20 cellular contexts compared by ENCODE assay signal in genomic region chr17:65544658-65545057, GRCh38.
"Had no signal": no experiment of that assay in that cellular context is flagged by ENCODE, and none has a peak within 500 bp of the region (broad histone marks: within the 10 kb centered on the region; RNA-seq: fewer than 3 reads in every experiment).

No MANE protein-coding gene starts in this region.

- DNase-seq: activated CD4-positive, alpha-beta memory T cell treated with anti-CD3 and anti-CD28 coated beads, Interleukin-2, amount 10 ng/mL, durations not matched to agents 7 days and 5 days; activated CD4-positive, alpha-beta T cell treated with anti-CD3 and anti-CD28 coated beads for 36 hours; activated CD8-positive, alpha-beta memory T cell treated with anti-CD3 and anti-CD28 coated beads, Interleukin-2, amount 50 U/mL, for 4 hours; activated gamma-delta T cell treated with Interleukin-2 at 50 U/mL for 16 hours; activated naive CD8-positive, alpha-beta T cell treated with anti-CD3 and anti-CD28 coated beads, Interleukin-2, amount 10 ng/mL, durations not matched to agents 7 days and 5 days; activated T-cell treated with anti-CD3 and anti-CD28 coated beads, Interleukin-2, amount 50 U/mL, for 72 hours; anterior cingulate cortex; esophagus squamous epithelium; foreskin fibroblast; left lung; mesenchymal stem cell; stimulated activated CD4-positive, alpha-beta T cell treated with anti-CD3 and anti-CD28 coated beads, Interleukin-1b, Interleukin-23, amount 100 ng/mL, for 48 hours had no signal

- H3K27ac ChIP-seq: breast epithelium, left lung, parathyroid adenoma, tibial nerve, vagina had no signal

- H3K27me3 ChIP-seq: breast epithelium, dorsolateral prefrontal cortex, esophagus squamous epithelium, left lung, right atrium auricular region, tibial nerve, vagina had no signal

- H3K9me3 ChIP-seq: breast epithelium, esophagus squamous epithelium, left lung, right atrium auricular region, tibial nerve, vagina had no signal

- H3K36me3 ChIP-seq: breast epithelium had no signal

- H3K4me3 ChIP-seq: breast epithelium, dorsolateral prefrontal cortex, esophagus squamous epithelium, left lung, right atrium auricular region, smooth muscle cell, tibial nerve, vagina had no signal

- H3K4me1 ChIP-seq: breast epithelium had no signal

- ATAC-seq: activated CD4-positive, alpha-beta T cell treated with anti-CD3 and anti-CD28 coated beads for 36 hours; activated T-cell treated with anti-CD3 and anti-CD28 coated beads, Interleukin-2, amount 50 U/mL, for 72 hours; left lung; stimulated activated memory B cell treated with anti-CD40 and anti-IgM and Interleukin-4, amounts not matched to agents 10 μg/mL and 1 μg/mL and 100 μg/mL, for 72 hours had no signal

- H3K79me2 ChIP-seq: parathyroid adenoma had no signal

- H2AFZ ChIP-seq: parathyroid adenoma had no signal

- H3K4me2 ChIP-seq: smooth muscle cell had no signal
